Comparison of ENCODE assay signal across 8 cellular contexts in genomic region chr16:15857779-15858560, GRCh38. TPM values are rescaled to one million over a fixed set of nuclear protein-coding genes. Genes with fewer than 3 reads are reported as not detected.
A peak's percentile ranks its signal among the peaks of the same experiment; 100 is the strongest.
DNase-seq lines count a peak whose midpoint lies in the region; ATAC-seq and TF ChIP-seq lines count a peak whose summit lies in the region.

No MANE protein-coding gene starts in this region.

- H3K79me2 ChIP-seq in SK-N-SH (ENCODE audit: insufficient read depth) = no peaks in the 10 kb centered on the region

- H2AFZ ChIP-seq in SK-N-SH (ENCODE audit: low read depth) (peak overlapping the region; percentile 74; the same call in 1 of the 2 replicates), neuronal stem cell (ENCODE audit: low read length) (peak overlapping the region; percentile 91)

- H3K27ac ChIP-seq in SK-N-SH (ENCODE audit: low read depth in 2 of 2, low read length in 1 of 2) (no peak overlapping the region), neuronal stem cell (replicated peaks; ENCODE audit: low read length) (no peak overlapping the region)

- 5% methylated on average over 25 of the region's 55 CpGs for WGBS in SK-N-SH (ENCODE audit: low lambda C conversion rate)
- no CpG with 5 or more reads among the region's 55 CpGs for WGBS in neuronal stem cell (ENCODE audit: extremely low coverage in 2 of 2, insufficient read length in 2 of 2, insufficient replicate concordance in 1 of 2), 2 donors

- H3K27me3 ChIP-seq in SK-N-SH (ENCODE audit: insufficient read depth) (peaks cover 43% of the 10 kb centered on the region), neuronal stem cell (ENCODE audit: control insufficient read depth in 3 of 3, insufficient read depth in 3 of 3, low read depth in 1 of 3, low read length in 3 of 3) (peaks cover 3 to 68% (median 36%) of the 10 kb centered on the region in 3 experiments)

- no peaks in the 10 kb centered on the region for H4K20me1 ChIP-seq in SK-N-SH (ENCODE audit: insufficient read depth)

- peak overlapping the region; percentile 76 for H3K18ac ChIP-seq in neuronal stem cell (ENCODE audit: low read length)

- no peak overlapping the region for H2AK5ac ChIP-seq in neuronal stem cell (ENCODE audit: low read depth, low read length)

- H4K8ac ChIP-seq in neuronal stem cell (ENCODE audit: low read depth, low read length) = no peak overlapping the region

- ATAC-seq in GM18498 (IDR thresholded peaks at IDR 0.05; ENCODE audit: unreplicated experiment) (no peak), GM21528 (IDR thresholded peaks at IDR 0.05; ENCODE audit: low FRiP score, unreplicated experiment) (no peak)

- no peaks in the 10 kb centered on the region for H3K9me2 ChIP-seq in SK-N-SH

- H2BK120ac ChIP-seq in neuronal stem cell (ENCODE audit: low read depth, low read length) = no peak overlapping the region

- no peak overlapping the region for H4K91ac ChIP-seq in neuronal stem cell (ENCODE audit: low read depth, low read length, poor library complexity)

- CTCF ChIA-PET in SK-N-SH (lab: Yijun Ruan, JAX) = interaction anchor here (1.1 to 1.7 kb wide), 5 partner anchors 17 to 57 kb away, joined by 3 to 6 read pairs (median 3); no protein-coding TSS in a partner anchor

- POLR2A ChIA-PET in SK-N-SH (lab: Yijun Ruan, JAX) = no interaction called here

- H3K9me3 ChIP-seq in SK-N-SH (no peaks in the 10 kb centered on the region), neuronal stem cell (replicated peaks in 1 of 2; ENCODE audit: control insufficient read depth in 2 of 2, insufficient read depth in 1 of 2, low read depth in 1 of 2, low read length in 2 of 2) (no peaks in the 10 kb centered on the region)

- H3K9ac ChIP-seq in SK-N-SH = no peak overlapping the region
- peak overlapping the region; percentile 15 for H3K9ac ChIP-seq in neuronal stem cell (ENCODE audit: low read depth, low read length, poor library complexity)

- peak overlapping the region; percentile 77 for H2BK5ac ChIP-seq in neuronal stem cell (ENCODE audit: low read length)

- no peak overlapping the region for H2BK12ac ChIP-seq in neuronal stem cell (ENCODE audit: low read length)

- peaks cover 0 to 3% of the 10 kb centered on the region in 2 experiments; a peak in 1 of 4 replicates for H3K4me1 ChIP-seq in SK-N-SH (ENCODE audit: control insufficient read depth in 1 of 2, insufficient read depth in 2 of 2, low read depth in 1 of 2, low read length in 1 of 2)
- peaks cover 2 to 7% of the 10 kb centered on the region in 2 donors for H3K4me1 ChIP-seq in neuronal stem cell (ENCODE audit: control insufficient read depth in 2 of 2, insufficient read depth in 1 of 2, low read depth in 1 of 2, low read length in 2 of 2)

- H3K79me1 ChIP-seq in neuronal stem cell (ENCODE audit: low read depth, low read length) = no peaks in the 10 kb centered on the region

- H3K4me2 ChIP-seq in SK-N-SH (peak overlapping the region; percentile 76), neuronal stem cell (ENCODE audit: insufficient read depth, low read length, poor library complexity, severe bottlenecking) (peak overlapping the region; percentile 92)

- no peak for TF ChIP-seq EP300 in SK-N-SH (IDR thresholded peaks at IDR 0.05; ENCODE audit: borderline replicate concordance in 1 of 2, low read depth in 1 of 2, low read length in 1 of 2)

- DNase-seq in D341Med (ENCODE audit: low spot score) (peak; percentile 56), SK-N-SH (peak; percentile 79), fibroblast of the aortic adventitia (ENCODE audit: low read depth) (peak; percentile 33), neuronal stem cell (ENCODE audit: low spot score) (peak; percentile 9)
- DNase-seq in NK-92 treated with Interleukin-12 subunit alpha and Interleukin-12 subunit beta, amount 100 ng/mL, for 24 hours (lab: John Stamatoyannopoulos, UW) = no peak
- no peak for DNase-seq in stimulated activated CD4-positive, alpha-beta T cell treated with anti-CD3 and anti-CD28 coated beads, Interleukin-12 subunit alpha, Interleukin-12 subunit beta, amount 100 ng/mL, for 4 hours

- peak overlapping the region; percentile 71 for H2BK15ac ChIP-seq in neuronal stem cell (ENCODE audit: low read length)

- H3F3A ChIP-seq in SK-N-SH (replicated peaks; ENCODE audit: insufficient read depth) = no peaks in the 10 kb centered on the region

- no peak for TF ChIP-seq CTCF in SK-N-SH (IDR thresholded peaks at IDR 0.05)
- TF ChIP-seq CTCF in fibroblast of the aortic adventitia (IDR thresholded peaks at IDR 0.05; ENCODE audit: insufficient read depth, low read length) = no peak

- H3K4ac ChIP-seq in neuronal stem cell (ENCODE audit: low read length) = no peak overlapping the region

- H3K36me3 ChIP-seq in SK-N-SH (replicated peaks in 1 of 2; ENCODE audit: control insufficient read depth in 1 of 2, insufficient read depth in 2 of 2, low read length in 1 of 2) (no peaks in the 10 kb centered on the region), neuronal stem cell (replicated peaks in 1 of 2; ENCODE audit: control insufficient read depth in 2 of 2, insufficient read depth in 2 of 2, low read length in 2 of 2) (no peaks in the 10 kb centered on the region)

- H3K14ac ChIP-seq in neuronal stem cell (ENCODE audit: low read length) = no peak overlapping the region

- H3K4me3 ChIP-seq in SK-N-SH (ENCODE audit: low read depth in 2 of 2, low read length in 1 of 2) (peak overlapping the region; percentile 44 to 56), fibroblast of the aortic adventitia (ENCODE audit: low read depth, low read length) (peak overlapping the region; percentile 59), neuronal stem cell (ENCODE audit: low read length in 2 of 2) (peak overlapping the region; percentile 32 to 79)

- no peak for TF ChIP-seq RAD21 in SK-N-SH (IDR thresholded peaks at IDR 0.05; ENCODE audit: low read length)

- H3K23ac ChIP-seq in neuronal stem cell (ENCODE audit: low read depth, low read length, poor library complexity) = no peak overlapping the region

TF ChIP-seq in SK-N-SH, 30 proteins besides CTCF, POLR2A, EP300 and RAD21:
- TF ChIP-seq GATA2 (CRISPR knock-in tag; IDR thresholded peaks at IDR 0.05) (no peak), GABPA (IDR thresholded peaks at IDR 0.05; ENCODE audit: low read depth) (no peak), PBX3 (IDR thresholded peaks at IDR 0.05) (no peak), TEAD4 (IDR thresholded peaks at IDR 0.05; ENCODE audit: borderline replicate concordance, insufficient read depth) (no peak), MAX (IDR thresholded peaks at IDR 0.05; ENCODE audit: low read depth) (no peak), USF2 (IDR thresholded peaks at IDR 0.05; ENCODE audit: borderline replicate concordance, low read depth, low read length) (no peak), RXRA (IDR thresholded peaks at IDR 0.05; ENCODE audit: borderline replicate concordance, low read depth) (no peak), CHD2 (IDR thresholded peaks at IDR 0.05; ENCODE audit: low read length, partially characterized antibody) (no peak), MEF2A (IDR thresholded peaks at IDR 0.05; ENCODE audit: borderline replicate concordance, low read depth) (no peak), RCOR1 (IDR thresholded peaks at IDR 0.05; ENCODE audit: low read length) (no peak)

RNA-seq across cellular contexts. Expression of gene MYH11, which starts 1.1 kb away (rescaled TPM):
- polyA plus RNA-seq in SK-N-SH (2012; rRNA removed) = 0.02 TPM in 1 of 2 replicates, not detected in the other
- polyA plus RNA-seq in SK-N-SH (2012; cell fraction: cytosol; rRNA removed) = not detected in 2 replicates
- polyA plus RNA-seq in SK-N-SH (2012; cell fraction: nucleus; rRNA removed) = not detected in 2 replicates
- total RNA-seq in fibroblast of the aortic adventitia (ENCODE audit: low replicate concordance) = 0.57 TPM in 1 of 2 replicates, not detected in the other
- polyA plus RNA-seq in neuronal stem cell (2013, experiment 1 of 2) = 0.26 TPM
- 0.24 TPM for polyA plus RNA-seq in neuronal stem cell (2013, experiment 2 of 2)

RNA-seq across cellular contexts. Expression of gene CEP20, which starts 30.4 kb away (rescaled TPM):
- 14.8 and 19.5 TPM in 2 replicates for polyA plus RNA-seq in SK-N-SH (2012; rRNA removed)
- polyA plus RNA-seq in SK-N-SH (2012; cell fraction: cytosol; rRNA removed) = 28.4 and 33.7 TPM in 2 replicates
- polyA plus RNA-seq in SK-N-SH (2012; cell fraction: nucleus; rRNA removed) = 4.0 and 8.9 TPM in 2 replicates
- total RNA-seq in fibroblast of the aortic adventitia (ENCODE audit: low replicate concordance) = 42.3 and 55.8 TPM in 2 replicates
- 34.5 TPM for polyA plus RNA-seq in neuronal stem cell (2013, experiment 1 of 2)
- polyA plus RNA-seq in neuronal stem cell (2013, experiment 2 of 2) = 35.7 TPM

Comparison
In these comparisons a context has a peak if more than half of its experiments do, and no peak if none do; other contexts are left out.
1. DNase-seq: peak in D341Med (single experiment), SK-N-SH (single experiment), fibroblast of the aortic adventitia (single experiment) and neuronal stem cell (single experiment); none in NK-92 treated with Interleukin-12 subunit alpha and Interleukin-12 subunit beta, amount 100 ng/mL, for 24 hours (single experiment) and stimulated activated CD4-positive, alpha-beta T cell treated with anti-CD3 and anti-CD28 coated beads, Interleukin-12 subunit alpha, Interleukin-12 subunit beta, amount 100 ng/mL, for 4 hours (single experiment).
2. Peak in every context shown above with its lines, with median percentiles within 50 percentile points of each other: H3K4me3 ChIP-seq.